ENCODE assay signal across 15 cellular contexts in genomic region chr11:113674397-113674685, GRCh38. TPM values are rescaled to one million over a fixed set of nuclear protein-coding genes. Genes with fewer than 3 reads are reported as not detected.
DNase-seq lines count a peak whose midpoint lies in the region; ATAC-seq, FAIRE-seq and TF ChIP-seq lines count a peak whose summit lies in the region.
"Had no signal": no experiment of that assay in that cellular context is flagged by ENCODE, and none has a peak within 500 bp of the region (broad histone marks: within the 10 kb centered on the region; RNA-seq: fewer than 3 reads in every experiment).

No MANE protein-coding gene starts in this region.

- H3K4me3 ChIP-seq in fibroblast of the aortic adventitia (ENCODE audit: low read depth, low read length) (no peak overlapping the region), tibial artery (no peak overlapping the region), mesendoderm (ENCODE audit: low read length) (no peak overlapping the region)

- no peaks in the 10 kb centered on the region for H3K9me3 Mint-ChIP-seq in natural killer cell treated with Interleukin-12 subunit alpha and Interleukin-12 subunit beta and Interleukin-15 and Interleukin-18, amount 100 ng/mL, for 72 hours
- no peaks in the 10 kb centered on the region for H3K9me3 Mint-ChIP-seq in natural killer cell
- no peaks in the 10 kb centered on the region for H3K9me3 Mint-ChIP-seq in activated T-helper 17 cell treated with anti-CD3 and anti-CD28 coated beads, Interleukin-2, amount 50 U/mL, for 72 hours

- TF ChIP-seq CTCF in natural killer cell (IDR thresholded peaks at IDR 0.05) (no peak), fibroblast of the aortic adventitia (IDR thresholded peaks at IDR 0.05; ENCODE audit: insufficient read depth, low read length) (no peak), tibial artery (IDR thresholded peaks at IDR 0.05) (no peak)

- H3K18ac ChIP-seq in mesendoderm (ENCODE audit: low read length), result no peak overlapping the region

- H2BK15ac ChIP-seq in mesendoderm (replicated peaks; ENCODE audit: low read depth), result no peak overlapping the region

- no peak overlapping the region for H4K5ac ChIP-seq in mesendoderm (ENCODE audit: low read length)

- H3K23ac ChIP-seq in mesendoderm (ENCODE audit: low read length), result no peak overlapping the region

- H3K36me3 Mint-ChIP-seq in natural killer cell treated with Interleukin-12 subunit alpha and Interleukin-12 subunit beta and Interleukin-15 and Interleukin-18, amount 100 ng/mL, for 72 hours, result no peaks in the 10 kb centered on the region
- no peaks in the 10 kb centered on the region for H3K36me3 Mint-ChIP-seq in natural killer cell
- no peaks in the 10 kb centered on the region for H3K36me3 Mint-ChIP-seq in activated T-helper 17 cell treated with anti-CD3 and anti-CD28 coated beads, Interleukin-2, amount 50 U/mL, for 72 hours (ENCODE audit: low read depth)
- H3K36me3 Mint-ChIP-seq: IgD-negative memory B cell had no signal

- DNase-seq in natural killer cell treated with Interleukin-12 subunit alpha and Interleukin-12 subunit beta and Interleukin-15 and Interleukin-18, amount 100 ng/mL, for 72 hours (ENCODE audit: low spot score), result no peak
- DNase-seq in natural killer cell (no peak), fibroblast of the aortic adventitia (ENCODE audit: low read depth) (peak; percentile 24), urothelium cell line (ENCODE audit: low spot score) (no peak), tibial artery (no peak), mesendoderm (no peak)
- no peak for DNase-seq in activated naive CD4-positive, alpha-beta T cell treated with anti-CD3 and anti-CD28 coated beads, Interleukin-2, amount 50 U/mL, for 16 hours
- DNase-seq: H7, NCI-H1930, NCI-H446 treated with DMSO at 0.1 percent for 48 hours, NCI-H748 treated with DMSO at 0.1 percent for 48 hours had no signal

- no CpG with 5 or more reads among the region's 3 CpGs for WGBS in mesendoderm (ENCODE audit: extremely low coverage, insufficient coverage, low lambda C conversion rate)

- peaks cover 0 to 40% (median 15%) of the 10 kb centered on the region in 4 donors for H3K4me1 ChIP-seq in tibial artery
- H3K4me1 ChIP-seq in mesendoderm (ENCODE audit: control insufficient read depth, low read depth, low read length), result peaks cover 5% of the 10 kb centered on the region

- no peak overlapping the region for H3K27ac ChIP-seq in tibial artery
- no peak overlapping the region for H3K27ac ChIP-seq in mesendoderm (ENCODE audit: low read depth, low read length)
- H3K27ac ChIP-seq: C4-2B had no signal

- H3K79me2 ChIP-seq in mesendoderm (ENCODE audit: control insufficient read depth, insufficient read depth, low read length), result no peaks in the 10 kb centered on the region

- no peak overlapping the region for H3K9ac ChIP-seq in mesendoderm (ENCODE audit: low read length)

- no peak overlapping the region for H2AK5ac ChIP-seq in mesendoderm (ENCODE audit: low read length)

- H3K4me1 Mint-ChIP-seq in natural killer cell treated with Interleukin-12 subunit alpha and Interleukin-12 subunit beta and Interleukin-15 and Interleukin-18, amount 100 ng/mL, for 72 hours (ENCODE audit: low read depth in 2 of 2), result peaks cover 23 to 28% of the 10 kb centered on the region in 2 donors
- H3K4me1 Mint-ChIP-seq in natural killer cell, result no peaks in the 10 kb centered on the region
- no peaks in the 10 kb centered on the region for H3K4me1 Mint-ChIP-seq in activated T-helper 17 cell treated with anti-CD3 and anti-CD28 coated beads, Interleukin-2, amount 50 U/mL, for 72 hours
- H3K4me1 Mint-ChIP-seq: IgD-negative memory B cell had no signal

- H2BK5ac ChIP-seq in mesendoderm (ENCODE audit: low read length), result no peak overlapping the region

- no peaks in the 10 kb centered on the region for H3K79me1 ChIP-seq in mesendoderm (ENCODE audit: low read length)

- H3K36me3 ChIP-seq in tibial artery (no peaks in the 10 kb centered on the region), mesendoderm (ENCODE audit: control insufficient read depth, insufficient read depth, low read length) (no peaks in the 10 kb centered on the region)

- peak overlapping the region; percentile 54 for H3K4me3 Mint-ChIP-seq in natural killer cell treated with Interleukin-12 subunit alpha and Interleukin-12 subunit beta and Interleukin-15 and Interleukin-18, amount 100 ng/mL, for 72 hours
- H3K4me3 Mint-ChIP-seq in natural killer cell, result no peak overlapping the region
- H3K4me3 Mint-ChIP-seq in activated T-helper 17 cell treated with anti-CD3 and anti-CD28 coated beads, Interleukin-2, amount 50 U/mL, for 72 hours, result no peak overlapping the region
- H3K4me3 Mint-ChIP-seq: IgD-negative memory B cell had no signal

- H2BK120ac ChIP-seq in mesendoderm (ENCODE audit: low read depth, low read length), result no peak overlapping the region

- ATAC-seq in natural killer cell treated with Interleukin-12 subunit alpha and Interleukin-12 subunit beta and Interleukin-15 and Interleukin-18, amount 100 ng/mL, for 72 hours, result no peak
- ATAC-seq in natural killer cell, result no peak
- ATAC-seq in activated T-helper 17 cell treated with anti-CD3 and anti-CD28 coated beads, Interleukin-2, amount 50 U/mL, for 72 hours (replicated peaks), result no peak

- no peaks in the 10 kb centered on the region for H3K27me3 ChIP-seq in tibial artery
- H3K27me3 ChIP-seq in mesendoderm (ENCODE audit: insufficient read depth, low read length, poor library complexity), result no peaks in the 10 kb centered on the region

- H3K56ac ChIP-seq in mesendoderm (ENCODE audit: low read length), result no peak overlapping the region

- intact Hi-C loops in natural killer cell (cut with micrococcal nuclease), result no loop called here
- intact Hi-C loops in tibial artery (cut with DNase I; ENCODE audit: low total_unique reads), result no loop called here

- H3K4ac ChIP-seq in mesendoderm (ENCODE audit: low read depth, low read length), result no peak overlapping the region

- H3K27me3 Mint-ChIP-seq in natural killer cell treated with Interleukin-12 subunit alpha and Interleukin-12 subunit beta and Interleukin-15 and Interleukin-18, amount 100 ng/mL, for 72 hours, result peaks cover 11 to 27% of the 10 kb centered on the region in 2 donors
- H3K27me3 Mint-ChIP-seq in natural killer cell (ENCODE audit: low read depth in 2 of 2), result peaks cover 15 to 21% of the 10 kb centered on the region in 2 donors
- peaks cover 10% of the 10 kb centered on the region for H3K27me3 Mint-ChIP-seq in activated T-helper 17 cell treated with anti-CD3 and anti-CD28 coated beads, Interleukin-2, amount 50 U/mL, for 72 hours

- peak overlapping the region in 1 of 2 donors; percentile 52 for H3K27ac Mint-ChIP-seq in natural killer cell treated with Interleukin-12 subunit alpha and Interleukin-12 subunit beta and Interleukin-15 and Interleukin-18, amount 100 ng/mL, for 72 hours
- no peak overlapping the region for H3K27ac Mint-ChIP-seq in natural killer cell
- peak overlapping the region; percentile 15 for H3K27ac Mint-ChIP-seq in activated T-helper 17 cell treated with anti-CD3 and anti-CD28 coated beads, Interleukin-2, amount 50 U/mL, for 72 hours
- H3K27ac Mint-ChIP-seq: IgD-negative memory B cell had no signal

- no peak overlapping the region for H3K4me2 ChIP-seq in mesendoderm (ENCODE audit: low read length)

- no peak overlapping the region for H4K8ac ChIP-seq in mesendoderm (ENCODE audit: low read depth, low read length)

- no peaks in the 10 kb centered on the region for H3K9me3 ChIP-seq in tibial artery

- FAIRE-seq in urothelium cell line (lab: Jason Lieb, UNC), result peak; percentile 93
- FAIRE-seq: GM19239 had no signal

RNA-seq across cellular contexts. Expression of gene TMPRSS5, which starts 31.8 kb away (rescaled TPM):
- total RNA-seq in natural killer cell treated with Interleukin-12 subunit alpha and Interleukin-12 subunit beta and Interleukin-15 and Interleukin-18, amount 100 ng/mL, for 72 hours, result 1 to 10 TPM in 1 of 2 donors, under 1 TPM in 1; 0.38 to 2.1 TPM
- total RNA-seq in natural killer cell (1 to 10 TPM in 2 of 3 donors, under 1 TPM in 1; 0.60 to 2.2 (median 1.1) TPM), fibroblast of the aortic adventitia (ENCODE audit: low replicate concordance) (0.09 TPM in 1 of 2 replicates, not detected in the other)
- under 1 TPM; 0.52 to 0.95 TPM for total RNA-seq in activated T-helper 17 cell treated with anti-CD3 and anti-CD28 coated beads, Interleukin-2, amount 50 U/mL, for 72 hours
- polyA plus RNA-seq in mesendoderm (2013, experiment 1 of 2), result 0.27 TPM
- 0.10 TPM for polyA plus RNA-seq in mesendoderm (2013, experiment 2 of 2)
- polyA plus RNA-seq: IgD-negative memory B cell had no signal
